ENCODE assay signal across 8 cellular contexts in genomic region chr4:81260443-81261102, GRCh38. TPM values are rescaled to one million over a fixed set of nuclear protein-coding genes. Genes with fewer than 3 reads are reported as not detected.
DNase-seq lines count a peak whose midpoint lies in the region; FAIRE-seq and TF ChIP-seq lines count a peak whose summit lies in the region.
"Had no signal": no experiment of that assay in that cellular context is flagged by ENCODE, and none has a peak within 500 bp of the region (broad histone marks: within the 10 kb centered on the region; RNA-seq: fewer than 3 reads in every experiment).

No MANE protein-coding gene starts in this region.

- no peaks in the 10 kb centered on the region for H3K23me2 ChIP-seq in H1 (ENCODE audit: low read depth, low read length)

- peak; percentile 48 to 53 for TF ChIP-seq RAD21 in H1 (IDR thresholded peaks at IDR 0.05 in 1 of 2, conservative IDR thresholded peaks at IDR 0.05 in 1 of 2; ENCODE audit: low read depth in 2 of 2, low read length in 2 of 2)

- no peak overlapping the region for H3K23ac ChIP-seq in H1 (ENCODE audit: insufficient read length)

- no peaks in the 10 kb centered on the region for H3K9me3 ChIP-seq in H1 (ENCODE audit: insufficient read depth in 2 of 2, low read depth in 1 of 2, low read length in 1 of 2)

- H3K27me3 ChIP-seq in H1 (replicated peaks in 1 of 4; ENCODE audit: control insufficient read depth in 3 of 4, extremely low read depth in 1 of 4, insufficient read depth in 3 of 4, low read length in 3 of 4): no peaks in the 10 kb centered on the region

- FAIRE-seq in H1 (lab: Jason Lieb, UNC): peak; percentile 50
- FAIRE-seq: GM12892 had no signal

- H3K9me3 Mint-ChIP-seq in osteocyte (ENCODE audit: unreplicated experiment): no peaks in the 10 kb centered on the region

- H3K79me2 ChIP-seq in H1 (ENCODE audit: control insufficient read depth in 1 of 2, insufficient read depth in 2 of 2, low read length in 2 of 2): no peaks in the 10 kb centered on the region

- H3K4ac ChIP-seq in H1 (replicated peaks; ENCODE audit: insufficient read length, low read depth, low read length): no peak overlapping the region

- H3K4me2 ChIP-seq in H1 (ENCODE audit: insufficient read depth in 1 of 2, low read depth in 2 of 2, low read length in 2 of 2): no peak overlapping the region

- TF ChIP-seq CTCF in GM10248 (IDR thresholded peaks at IDR 0.05; ENCODE audit: control extremely low read depth, extremely low read depth, low read depth, missing control alignments) (peak; percentile 4), LNCaP clone FGC (IDR thresholded peaks at IDR 0.05; ENCODE audit: control insufficient read depth, extremely low read depth, insufficient read depth) (peak; percentile 35; the same call in 1 of the 2 replicates), H1 (IDR thresholded peaks at IDR 0.05; ENCODE audit: control extremely low read depth in 1 of 3, insufficient read depth in 1 of 3, low read depth in 1 of 3, low read length in 3 of 3) (peak in 2 of 3 experiments; percentile 46 to 55; a peak in 2 of 4 replicates), osteocyte (IDR thresholded peaks at IDR 0.05) (peak; percentile 20)

- H2BK15ac ChIP-seq in H1 (ENCODE audit: low read length): no peak overlapping the region

- no peak overlapping the region for H3K27ac ChIP-seq in H1 (ENCODE audit: low read depth, low read length)

- no peak overlapping the region for H3K9ac ChIP-seq in H1 (replicated peaks in 1 of 4; ENCODE audit: extremely low read depth in 1 of 4, low read depth in 3 of 4, low read length in 3 of 4)

- H4K91ac ChIP-seq in H1 (replicated peaks; ENCODE audit: insufficient read length, low read length): no peak overlapping the region

- H3K4me1 ChIP-seq in H1 (replicated peaks in 1 of 4; ENCODE audit: control insufficient read depth in 3 of 4, insufficient read depth in 4 of 4, low read length in 3 of 4): no peaks in the 10 kb centered on the region

- no peaks in the 10 kb centered on the region for H4K20me1 ChIP-seq in H1 (replicated peaks in 1 of 2; ENCODE audit: control insufficient read depth in 1 of 2, insufficient read depth in 2 of 2, low read length in 2 of 2)

- no peak overlapping the region for H2BK20ac ChIP-seq in H1 (ENCODE audit: low read length)

- H2BK12ac ChIP-seq in H1 (ENCODE audit: low read depth, low read length): no peak overlapping the region; the same call in 1 of the 2 replicates

- no peak overlapping the region for H3K56ac ChIP-seq in H1 (replicated peaks; ENCODE audit: insufficient read length, low read depth, low read length)

- no peak for TF ChIP-seq POLR2A in H1 (IDR thresholded peaks at IDR 0.05; ENCODE audit: control extremely low read depth in 1 of 2, low read depth in 2 of 2, low read length in 2 of 2)

- no peak for TF ChIP-seq EP300 in H1 (IDR thresholded peaks at IDR 0.05; ENCODE audit: borderline replicate concordance in 1 of 2, low read depth in 2 of 2, low read length in 2 of 2)

- H3K4me1 Mint-ChIP-seq in osteocyte (ENCODE audit: unreplicated experiment): peaks cover 13% of the 10 kb centered on the region

- no peak overlapping the region for H3K4me3 Mint-ChIP-seq in osteocyte (ENCODE audit: unreplicated experiment)

- 67% methylated on average over 10 of the region's 10 CpGs; no CpG with 5 or more reads in 1 of the 2 experiments for WGBS in H1 (ENCODE audit: extremely low coverage in 1 of 2, insufficient coverage in 1 of 2, insufficient read length in 1 of 2, insufficient replicate concordance in 2 of 2, low coverage in 1 of 2, low lambda C conversion rate in 2 of 2, missing lambda C conversion rate in 1 of 2), 2 experiments

- no peak overlapping the region for H2BK120ac ChIP-seq in H1 (replicated peaks; ENCODE audit: low read depth, low read length)

- H2AK5ac ChIP-seq in H1 (ENCODE audit: low read depth, low read length): no peak overlapping the region

- H3K36me3 ChIP-seq in H1 (ENCODE audit: control insufficient read depth in 2 of 4, insufficient read depth in 4 of 4, low read length in 3 of 4): no peaks in the 10 kb centered on the region

- no peaks in the 10 kb centered on the region for H3K79me1 ChIP-seq in H1 (ENCODE audit: low read depth, low read length)

- CTCF ChIA-PET in GM10248 (lab: Yijun Ruan, JAX): interaction anchor here (1.0 to 1.5 kb wide), 4 partner anchors 12 to 191 kb away, joined by 3 read pairs; no protein-coding TSS in a partner anchor
- CTCF ChIA-PET in H1 (lab: Charles Lee; ENCODE audit: partially characterized antibody): interaction anchor here (0.6 to 4.6 kb wide), 34 partner anchors 8 to 894 kb away, joined by 3 to 28 read pairs (median 4); partner anchors contain the start of gene PRKG2

- H2AFZ ChIP-seq in H1 (ENCODE audit: low read length): peak overlapping the region; percentile 96

- H2BK5ac ChIP-seq in H1 (ENCODE audit: low read depth, low read length): no peak overlapping the region

- no peaks in the 10 kb centered on the region for H3K27me3 Mint-ChIP-seq in osteocyte (ENCODE audit: unreplicated experiment)

- H3K4me3 ChIP-seq in LNCaP clone FGC (ENCODE audit: low read depth, low read length): no peak overlapping the region
- no peak overlapping the region for H3K4me3 ChIP-seq in H1 (ENCODE audit: extremely low read depth in 1 of 4, insufficient read depth in 2 of 4, low read depth in 3 of 4, low read length in 4 of 4)

- H3K27ac Mint-ChIP-seq in osteocyte (ENCODE audit: unreplicated experiment): no peak overlapping the region

- H4K5ac ChIP-seq in H1 (ENCODE audit: insufficient read length, low read depth, low read length): no peak overlapping the region

- DNase-seq in GM10248 (ENCODE audit: extremely low spot score) (no peak), LNCaP clone FGC (ENCODE audit: low read depth) (no peak), H1 (ENCODE audit: low read depth in 1 of 2, low spot score in 2 of 2) (peak; percentile 7 to 59), osteocyte (ENCODE audit: extremely low spot score, unreplicated experiment) (no peak), NCI-H2227 treated with DMSO at 0.1 percent for 48 hours (lab: John Stamatoyannopoulos, UW) (no peak), NCI-H226 (no peak)
- DNase-seq in NK-92 treated with Interleukin-12 subunit alpha and Interleukin-12 subunit beta, amount 100 ng/mL, for 24 hours (lab: John Stamatoyannopoulos, UW): no peak

- POLR2A ChIA-PET in GM10248 (lab: Yijun Ruan, JAX) (no interaction called here), H1 (lab: Charles Lee; ENCODE audit: partially characterized antibody) (interaction anchor here (0.9 kb wide), 1 partner anchor 190 kb away, joined by 5 read pairs; no protein-coding TSS in a partner anchor)

- H3K18ac ChIP-seq in H1 (ENCODE audit: extremely low read depth, low read length): no peak overlapping the region

- H4K8ac ChIP-seq in H1 (ENCODE audit: extremely low read depth, insufficient read depth, low read length): no peak overlapping the region

- no peak overlapping the region for H3K14ac ChIP-seq in H1 (ENCODE audit: insufficient read length)

- no peaks in the 10 kb centered on the region for H3K36me3 Mint-ChIP-seq in osteocyte (ENCODE audit: unreplicated experiment)

TF ChIP-seq in H1, 55 proteins besides CTCF, POLR2A, EP300 and RAD21:
- TF ChIP-seq TCF12 (IDR thresholded peaks at IDR 0.05; ENCODE audit: low read depth, low read length) (no peak), RFX5 (IDR thresholded peaks at IDR 0.05; ENCODE audit: borderline replicate concordance, low read depth, low read length) (no peak), KDM4A (IDR thresholded peaks at IDR 0.05; ENCODE audit: low read depth, low read length, severe bottlenecking) (no peak), HDAC2 (IDR thresholded peaks at IDR 0.05; ENCODE audit: borderline replicate concordance in 1 of 2, low read depth in 2 of 2, low read length in 2 of 2) (no peak), CEBPB (IDR thresholded peaks at IDR 0.05; ENCODE audit: low read depth, low read length) (no peak), CTBP2 (IDR thresholded peaks at IDR 0.05; ENCODE audit: borderline replicate concordance, insufficient read depth, insufficient read length, low read length) (no peak), NANOG (IDR thresholded peaks at IDR 0.05; ENCODE audit: insufficient read depth, low read depth, low read length, poor library complexity, severe bottlenecking) (no peak), JUND (IDR thresholded peaks at IDR 0.05; ENCODE audit: low read length) (no peak), SP1 (IDR thresholded peaks at IDR 0.05; ENCODE audit: low read depth, low read length) (no peak), HDAC6 (IDR thresholded peaks at IDR 0.05; ENCODE audit: low read depth, low read length) (no peak)

RNA-seq across cellular contexts. Expression of gene PRKG2, which starts 45.6 kb away (rescaled TPM):
- total RNA-seq in H1 (2021; fragmentation: NEBNext Ultra II Directional; extraction: Animal tissue kit (Norgen Biotek cat#: 25700)): 1.2 and 1.5 TPM in 2 replicates
- 0.24 and 0.45 TPM in 2 replicates for polyA plus RNA-seq in H1 (2011; rRNA removed)
- polyA plus RNA-seq in H1 (2011; cell fraction: cytosol; rRNA removed): 0.94 TPM
- 0.91 TPM for polyA plus RNA-seq in H1 (2011; cell fraction: nucleus; rRNA removed)
- 0.82 to 2.3 TPM (median 1.0 TPM) in 4 replicates for polyA plus RNA-seq in H1 (2012, experiment 1 of 2)
- polyA plus RNA-seq in H1 (2012, experiment 2 of 2): not detected
- 1.4 TPM for polyA plus RNA-seq in H1 (2013, experiment 1 of 2)
- polyA plus RNA-seq in H1 (2013, experiment 2 of 2): 1.2 TPM
- 1.8 and 2.0 TPM in 2 replicates for polyA minus RNA-seq in H1 (2011; rRNA and poly(A)+ RNA removed)
- 2.9 TPM for polyA minus RNA-seq in H1 (2011; cell fraction: cytosol; rRNA and poly(A)+ RNA removed)
- 5.2 TPM for polyA minus RNA-seq in H1 (2011; cell fraction: nucleus; rRNA and poly(A)+ RNA removed)
- total RNA-seq in osteocyte: not detected in 2 replicates

Comparison
In these comparisons a context has a peak if more than half of its experiments do, and no peak if none do; other contexts are left out.
1. DNase-seq: peak in H1 (2 of 2); none in GM10248 (single experiment), LNCaP clone FGC (single experiment), osteocyte (single experiment), NK-92 treated with Interleukin-12 subunit alpha and Interleukin-12 subunit beta, amount 100 ng/mL, for 24 hours (single experiment), NCI-H2227 treated with DMSO at 0.1 percent for 48 hours (single experiment) and NCI-H226 (single experiment).
2. Peak in every context shown above with its lines, with median percentiles within 50 percentile points of each other: CTCF ChIP-seq.